15 cellular contexts compared by ENCODE assay signal in the genomic region with DNA sequence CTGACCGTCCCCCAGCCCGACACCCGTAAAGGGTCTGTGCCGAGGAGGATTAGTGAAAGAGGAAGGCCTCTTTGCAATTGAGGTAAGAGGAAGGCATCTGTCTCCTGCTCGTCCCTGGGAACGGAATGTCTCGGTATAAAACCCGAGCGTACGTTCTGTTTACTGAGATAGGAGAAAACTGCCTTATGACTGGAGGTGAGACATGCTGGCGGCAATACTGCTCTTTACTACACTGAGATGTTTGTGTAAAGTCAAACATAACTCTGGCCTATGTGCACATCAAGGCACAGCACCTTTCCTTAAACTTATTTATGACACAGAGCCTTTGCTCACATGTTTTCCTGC. TPM values are rescaled to one million over a fixed set of nuclear protein-coding genes. Genes with fewer than 3 reads are reported as not detected.
A peak's percentile ranks its signal among the peaks of the same experiment; 100 is the strongest.
DNase-seq lines count a peak whose midpoint lies in the region; FAIRE-seq and TF ChIP-seq lines count a peak whose summit lies in the region.
"Not testable (repeated sequence)": the region's sequence is repeated elsewhere in the genome, so short reads cannot be mapped to it uniquely, and the experiment has no call there.
"Had no signal": no experiment of that assay in that cellular context is flagged by ENCODE, and none has a peak within 500 bp of the region (broad histone marks: within the 10 kb centered on the region; RNA-seq: fewer than 3 reads in every experiment).

No MANE protein-coding gene starts in this region.

- TF ChIP-seq POLR2A in vagina (IDR thresholded peaks at IDR 0.05): not testable (repeated sequence)

- TF ChIP-seq CTCF in 22Rv1 (IDR thresholded peaks at IDR 0.05); bronchial epithelial cell (IDR thresholded peaks at IDR 0.05; ENCODE audit: insufficient read depth, low read length, severe bottlenecking); progenitor cell of endocrine pancreas (IDR thresholded peaks at IDR 0.05; ENCODE audit: unreplicated experiment); vagina (IDR thresholded peaks at IDR 0.05): not testable (repeated sequence)

- peaks cover 20% of the 10 kb centered on the region for H3K4me1 Mint-ChIP-seq in progenitor cell of endocrine pancreas (ENCODE audit: low read depth)

- peak overlapping the region; percentile 76 for H3K27ac ChIP-seq in 22Rv1
- H3K27ac ChIP-seq in epithelial cell of prostate: peak overlapping the region; percentile 67
- peak overlapping the region; percentile 58 to 87 for H3K27ac ChIP-seq in mucosa of rectum (ENCODE audit: low read depth in 2 of 2, low read length in 2 of 2)
- peak overlapping the region; percentile 40 for H3K27ac ChIP-seq in vagina

- peaks cover 0 to 17% of the 10 kb centered on the region in 2 donors for H3K4me1 ChIP-seq in mucosa of rectum (ENCODE audit: control insufficient read depth in 2 of 2, insufficient read depth in 2 of 2, low read length in 2 of 2)
- H3K4me1 ChIP-seq in vagina: not testable (repeated sequence)

- H3K36me3 Mint-ChIP-seq in progenitor cell of endocrine pancreas (ENCODE audit: insufficient read depth): not testable (repeated sequence)

- not testable (repeated sequence) for H3K27me3 ChIP-seq in bronchial epithelial cell (ENCODE audit: control insufficient read depth, insufficient read depth, low read length); mucosa of rectum (ENCODE audit: control insufficient read depth in 2 of 2, insufficient read depth in 2 of 2, low read length in 2 of 2); vagina

- not testable (repeated sequence) for H3K9me3 ChIP-seq in mucosa of rectum (ENCODE audit: control insufficient read depth in 2 of 2, low read length in 2 of 2); vagina

- peak overlapping the region; percentile 94 for H3K27ac Mint-ChIP-seq in progenitor cell of endocrine pancreas

- FAIRE-seq in bronchial epithelial cell (lab: Jason Lieb, UNC): not testable (repeated sequence)

- not testable (repeated sequence) for H3K4me3 Mint-ChIP-seq in progenitor cell of endocrine pancreas (ENCODE audit: low read depth)

- H3K36me3 ChIP-seq in bronchial epithelial cell (ENCODE audit: control insufficient read depth, insufficient read depth, low read length); mucosa of rectum (ENCODE audit: control insufficient read depth in 2 of 2, insufficient read depth in 2 of 2, low read length in 2 of 2); vagina: not testable (repeated sequence)

- H3K4me3 ChIP-seq in bronchial epithelial cell (ENCODE audit: low read depth, low read length); vagina: not testable (repeated sequence)
- peak overlapping the region in 1 of 2 donors; percentile 17 for H3K4me3 ChIP-seq in mucosa of rectum (ENCODE audit: low read length in 2 of 2)

- not testable (repeated sequence) for H3K27me3 Mint-ChIP-seq in progenitor cell of endocrine pancreas

- H3K9ac ChIP-seq in mucosa of rectum (ENCODE audit: low read depth in 1 of 2, low read length in 2 of 2): not testable (repeated sequence)

- not testable (repeated sequence) for H3K9me3 Mint-ChIP-seq in progenitor cell of endocrine pancreas (ENCODE audit: low read depth)

- peak; percentile 63 for DNase-seq in DMS53 (lab: John Stamatoyannopoulos, UW)
- DNase-seq in NCI-H524 (lab: John Stamatoyannopoulos, UW): peak; percentile 32 to 64
- peak; percentile 5 for DNase-seq in bronchial epithelial cell (ENCODE audit: low read depth)
- not testable (repeated sequence) for DNase-seq in epithelial cell of prostate (ENCODE audit: low read depth, low spot score); progenitor cell of endocrine pancreas (ENCODE audit: low spot score, unreplicated experiment); vagina (ENCODE audit: extremely low spot score in 2 of 2)

- intact Hi-C loops in vagina (cut with DNase I): not testable (repeated sequence)

RNA-seq across cellular contexts. Expression of gene SLC2A7, which starts 24.0 kb away (rescaled TPM):
- total RNA-seq in bronchial epithelial cell (not detected in 2 replicates), progenitor cell of endocrine pancreas (not detected in 2 replicates), vagina (not detected)
- total RNA-seq: B cell; CD4-positive, CD25-positive, alpha-beta regulatory T cell; CD8-positive, alpha-beta memory T cell; GM23338; H7; HFFc6; HT1080 had no signal

RNA-seq across cellular contexts. Expression of gene CA6, which starts 56.5 kb away (rescaled TPM):
- total RNA-seq in bronchial epithelial cell (not detected in 2 replicates), progenitor cell of endocrine pancreas (not detected in 2 replicates), vagina (not detected)
- total RNA-seq: B cell; CD4-positive, CD25-positive, alpha-beta regulatory T cell; GM23338; H7; HFFc6; HT1080 had no signal
